Comparison of ENCODE assay signal across 8 cellular contexts in genomic region chr18:6170604-6171003, GRCh38.
"Had no signal": no experiment of that assay in that cellular context is flagged by ENCODE, and none has a peak within 500 bp of the region (broad histone marks: within the 10 kb centered on the region; RNA-seq: fewer than 3 reads in every experiment).

No MANE protein-coding gene starts in this region.

- ATAC-seq: GM23338 had no signal

- FAIRE-seq: H1, H54, HTR-8/SVneo had no signal

- H3K4me1 Mint-ChIP-seq: GM23338, H9, IgD-negative memory B cell had no signal

- H3K27me3 Mint-ChIP-seq: IgD-negative memory B cell had no signal

- H3K27ac Mint-ChIP-seq: GM23338, H9, IgD-negative memory B cell had no signal

- H3K4me3 Mint-ChIP-seq: GM23338, H9, IgD-negative memory B cell had no signal

- DNase-seq: H9, HCEC 1CT, KBM-7 had no signal

- H3K36me3 Mint-ChIP-seq: IgD-negative memory B cell had no signal
